Comparison of ENCODE assay signal across 1 cellular context in genomic region chr16:89697161-89697615, GRCh38.
TF ChIP-seq lines count a peak whose summit lies in the region.

No MANE protein-coding gene starts in this region.

TF ChIP-seq in GM12878, 131 proteins besides CTCF, POLR2A, EP300 and RAD21:
- TF ChIP-seq CREB1 (IDR thresholded peaks at IDR 0.05; ENCODE audit: low read depth): no peak
- no peak for TF ChIP-seq ZSCAN29 (IDR thresholded peaks at IDR 0.05)
- no peak for TF ChIP-seq ATF7 (IDR thresholded peaks at IDR 0.05; ENCODE audit: low read depth)
- TF ChIP-seq YBX1 (IDR thresholded peaks at IDR 0.05): no peak
- no peak for TF ChIP-seq HDAC2 (IDR thresholded peaks at IDR 0.05)
- TF ChIP-seq HDAC6 (IDR thresholded peaks at IDR 0.05; ENCODE audit: unreplicated experiment): no peak
- TF ChIP-seq ZBTB40 (IDR thresholded peaks at IDR 0.05; ENCODE audit: borderline replicate concordance): no peak
- no peak for TF ChIP-seq E2F4 (IDR thresholded peaks at IDR 0.05; ENCODE audit: low read depth, low read length)
- TF ChIP-seq MTA3 (IDR thresholded peaks at IDR 0.05; ENCODE audit: borderline replicate concordance, low read length): no peak
- no peak for TF ChIP-seq ZNF24 (IDR thresholded peaks at IDR 0.05)
- no peak for TF ChIP-seq CEBPB (IDR thresholded peaks at IDR 0.05; ENCODE audit: borderline replicate concordance in 1 of 2, low read depth in 2 of 2, low read length in 2 of 2)
- no peak for TF ChIP-seq TCF7 (IDR thresholded peaks at IDR 0.05; ENCODE audit: borderline replicate concordance)
- no peak for TF ChIP-seq SP1 (IDR thresholded peaks at IDR 0.05; ENCODE audit: low read depth, low read length)
- TF ChIP-seq RELB (IDR thresholded peaks at IDR 0.05; ENCODE audit: low read depth): no peak
- no peak for TF ChIP-seq ATF2 (IDR thresholded peaks at IDR 0.05; ENCODE audit: low read length)
- TF ChIP-seq RELA (IDR thresholded peaks at IDR 0.05; ENCODE audit: borderline replicate concordance, partially characterized antibody): no peak
- TF ChIP-seq GATAD2B (conservative IDR thresholded peaks at IDR 0.05; ENCODE audit: low read depth): no peak
- TF ChIP-seq POU2F2 (IDR thresholded peaks at IDR 0.05; ENCODE audit: borderline replicate concordance, low read depth, low read length): no peak
TF ChIP-seq in GM12878: peak in this region for 0.
